In the genomic region with DNA sequence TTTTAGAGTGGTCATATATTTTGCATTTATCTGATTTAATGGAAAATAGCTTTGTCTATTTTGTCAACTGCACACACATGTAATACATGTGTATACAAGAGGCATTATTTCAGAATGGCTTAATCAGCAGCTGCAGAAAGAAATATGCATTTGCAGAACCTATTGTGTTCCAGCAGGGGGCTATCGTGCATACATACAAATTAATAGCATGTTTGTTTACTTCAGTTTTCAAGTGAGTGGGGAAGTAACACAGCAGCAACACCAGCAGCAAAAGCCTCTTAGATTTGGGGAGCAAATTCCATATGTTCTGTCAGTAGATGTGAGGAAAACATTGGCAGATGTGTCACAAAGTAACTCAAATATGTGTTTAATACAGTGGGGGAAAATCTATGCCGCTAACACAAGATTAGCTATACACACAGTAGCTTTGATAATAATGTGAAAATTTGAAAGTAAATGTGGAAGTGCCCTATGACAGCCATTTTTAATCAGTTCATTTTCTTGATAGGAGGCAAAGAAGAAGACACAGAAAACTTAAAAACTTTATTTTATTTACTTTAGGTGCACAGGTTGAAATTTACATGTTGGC, we compare ENCODE assay signal across 8 cellular contexts.
DNase-seq lines count a peak whose midpoint lies in the region; TF ChIP-seq lines count a peak whose summit lies in the region.

No MANE protein-coding gene starts in this region.

- no peaks in the 10 kb centered on the region for H3K36me3 Mint-ChIP-seq in activated CD4-positive, alpha-beta memory T cell treated with anti-CD3 and anti-CD28 coated beads for 36 hours

- WGBS in prostate gland = 58% methylated on average over 2 of the region's 2 CpGs

- CTCF ChIA-PET in activated CD4-positive, alpha-beta memory T cell treated with anti-CD3 and anti-CD28 coated beads for 36 hours (lab: Charles Lee) = interaction anchor here (0.6 to 2.0 kb wide), 14 partner anchors 10 to 692 kb away, joined by 3 to 5 read pairs (median 3); no protein-coding TSS in a partner anchor

- no peak overlapping the region for H3K27ac ChIP-seq in SK-N-MC
- no peak overlapping the region for H3K27ac ChIP-seq in prostate gland

- H3K4me1 Mint-ChIP-seq in activated CD4-positive, alpha-beta memory T cell treated with anti-CD3 and anti-CD28 coated beads for 36 hours (ENCODE audit: low read depth) = peaks cover 5% of the 10 kb centered on the region

- H3K9me3 Mint-ChIP-seq in activated CD4-positive, alpha-beta memory T cell treated with anti-CD3 and anti-CD28 coated beads for 36 hours = no peaks in the 10 kb centered on the region

- in situ Hi-C loops in HAP-1 (cut with MboI; ENCODE audit: low sequenced_read_pairs) = no loop called here

- H3K36me3 ChIP-seq in HAP-1 (replicated peaks) (no peaks in the 10 kb centered on the region), SK-N-MC (ENCODE audit: insufficient read depth, low read length) (no peaks in the 10 kb centered on the region), prostate gland (no peaks in the 10 kb centered on the region)

- H3K27me3 Mint-ChIP-seq in activated CD4-positive, alpha-beta memory T cell treated with anti-CD3 and anti-CD28 coated beads for 36 hours = no peaks in the 10 kb centered on the region

- no peaks in the 10 kb centered on the region for H3K9me3 ChIP-seq in HAP-1
- H3K9me3 ChIP-seq in SK-N-MC (ENCODE audit: low read depth, low read length) = no peaks in the 10 kb centered on the region
- no peaks in the 10 kb centered on the region for H3K9me3 ChIP-seq in prostate gland

- no peak for TF ChIP-seq POLR2A in prostate gland (IDR thresholded peaks at IDR 0.05)

- H3K4me3 Mint-ChIP-seq in activated CD4-positive, alpha-beta memory T cell treated with anti-CD3 and anti-CD28 coated beads for 36 hours = no peak overlapping the region

- H3K4me3 ChIP-seq in HAP-1 = no peak overlapping the region
- H3K4me3 ChIP-seq in SK-N-MC = no peak overlapping the region
- no peak overlapping the region for H3K4me3 ChIP-seq in fibroblast of the aortic adventitia (ENCODE audit: low read depth, low read length)
- no peak overlapping the region for H3K4me3 ChIP-seq in prostate gland

- peaks cover 10% of the 10 kb centered on the region; the same call in 1 of the 2 replicates for H3K4me1 ChIP-seq in HAP-1
- no peaks in the 10 kb centered on the region for H3K4me1 ChIP-seq in prostate gland (replicated peaks)

- TF ChIP-seq CTCF in fibroblast of the aortic adventitia (IDR thresholded peaks at IDR 0.05; ENCODE audit: insufficient read depth, low read length) = peak; percentile 71
- peak in 3 of 4 experiments; percentile 36 to 65 (median 45) for TF ChIP-seq CTCF in prostate gland (IDR thresholded peaks at IDR 0.05)

- POLR2A ChIA-PET in activated CD4-positive, alpha-beta memory T cell treated with anti-CD3 and anti-CD28 coated beads for 36 hours (lab: Charles Lee) = no interaction called here

- H3K27me3 ChIP-seq in HAP-1 (ENCODE audit: low read depth) = no peaks in the 10 kb centered on the region
- no peaks in the 10 kb centered on the region for H3K27me3 ChIP-seq in prostate gland (replicated peaks; ENCODE audit: insufficient read depth)

- no peak overlapping the region for H3K9ac ChIP-seq in SK-N-MC (ENCODE audit: insufficient read length)

- intact Hi-C loops in prostate gland (cut with DNase I) = no loop called here
- intact Hi-C loops in activated CD4-positive, alpha-beta memory T cell treated with anti-CD3 and anti-CD28 coated beads for 36 hours (cut with micrococcal nuclease) = loop anchor here (5.0 kb wide), 1 partner anchor 688 kb away; no protein-coding TSS in a partner anchor

- no peak overlapping the region for H3K27ac Mint-ChIP-seq in activated CD4-positive, alpha-beta memory T cell treated with anti-CD3 and anti-CD28 coated beads for 36 hours

- DNase-seq in ELR (ENCODE audit: low read depth) (peak; percentile 78), HAP-1 (ENCODE audit: low spot score in 2 of 2) (peak; percentile 16 to 62), NCI-H1105 treated with DMSO at 0.1 percent for 48 hours (lab: John Stamatoyannopoulos, UW) (peak; percentile 90), SK-N-MC (ENCODE audit: low read depth, low spot score) (peak; percentile 42), fibroblast of the aortic adventitia (ENCODE audit: low read depth) (peak; percentile 60), prostate gland (ENCODE audit: low spot score) (no peak)
- no peak for DNase-seq in activated CD4-positive, alpha-beta memory T cell treated with anti-CD3 and anti-CD28 coated beads for 36 hours
- DNase-seq in stimulated activated CD4-positive, alpha-beta T cell treated with anti-CD3 and anti-CD28 coated beads, Interleukin-4, amount 100 ng/mL, for 4 hours = no peak

Comparison
In these comparisons a context has a peak if more than half of its experiments do, and no peak if none do; other contexts are left out.
1. DNase-seq: peak in ELR (single experiment), HAP-1 (2 of 2), NCI-H1105 treated with DMSO at 0.1 percent for 48 hours (single experiment), SK-N-MC (single experiment) and fibroblast of the aortic adventitia (single experiment); none in prostate gland (single experiment), activated CD4-positive, alpha-beta memory T cell treated with anti-CD3 and anti-CD28 coated beads for 36 hours (single experiment) and stimulated activated CD4-positive, alpha-beta T cell treated with anti-CD3 and anti-CD28 coated beads, Interleukin-4, amount 100 ng/mL, for 4 hours (0 of 2).